Comparison of ENCODE assay signal across 16 cellular contexts in the genomic region with DNA sequence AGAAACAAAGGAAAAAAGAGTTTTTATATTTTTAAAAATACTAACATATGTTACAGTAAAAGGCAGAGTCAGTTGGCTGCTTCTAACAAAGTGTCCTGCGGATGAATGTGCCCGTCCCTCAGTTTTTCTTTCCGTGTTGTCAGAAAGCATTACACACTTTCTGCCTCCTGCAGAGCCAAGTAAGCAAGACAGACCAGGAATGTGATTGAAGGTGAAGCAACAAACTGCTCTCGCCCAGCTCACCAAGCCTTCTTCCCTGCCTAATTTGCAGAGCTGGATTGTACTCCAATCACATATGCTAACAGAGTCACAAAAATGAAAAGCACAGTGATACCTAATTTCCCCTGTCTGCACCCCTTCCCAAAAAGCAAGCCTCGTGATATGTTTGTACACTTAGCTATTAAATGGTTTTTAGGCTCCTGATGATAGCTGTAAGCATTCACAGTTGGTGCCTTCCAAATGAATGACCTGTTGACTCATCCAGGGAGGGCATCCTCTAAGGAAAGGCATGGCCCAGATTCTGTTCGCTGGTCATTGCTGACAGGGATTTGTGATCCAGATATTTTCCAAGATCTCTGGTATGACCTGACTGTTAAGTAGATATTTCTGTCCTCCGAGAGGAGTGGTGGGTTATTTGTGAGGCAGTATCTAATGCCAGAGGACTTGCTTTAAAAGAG.
A peak's percentile ranks its signal among the peaks of the same experiment; 100 is the strongest.
DNase-seq lines count a peak whose midpoint lies in the region; ATAC-seq and TF ChIP-seq lines count a peak whose summit lies in the region.
"Had no signal": no experiment of that assay in that cellular context is flagged by ENCODE, and none has a peak within 500 bp of the region (broad histone marks: within the 10 kb centered on the region; RNA-seq: fewer than 3 reads in every experiment).

No MANE protein-coding gene starts in this region.

- peak overlapping the region in 5 of 10 donors; percentile 15 to 50 (median 22) for H3K27ac ChIP-seq in heart right ventricle
- peak overlapping the region; percentile 83 for H3K27ac ChIP-seq in neural progenitor cell

- H3K4me1 Mint-ChIP-seq in neural progenitor cell: peaks cover 52% of the 10 kb centered on the region
- no peaks in the 10 kb centered on the region for H3K4me1 Mint-ChIP-seq in activated T-helper 2 cell treated with anti-CD3 and anti-CD28 coated beads, Interferon-gamma antibody, Interleukin-2, Interleukin-4, amounts not matched to agents 10 μg/mL and 5 μg/mL and 100 μg/mL, durations not matched to agents 14 hours and 24 hours and 36 hours (ENCODE audit: low read depth)
- H3K4me1 Mint-ChIP-seq: stimulated activated memory B cell treated with anti-CD40 and anti-IgM and Interleukin-4, amounts not matched to agents 10 μg/mL and 1 μg/mL and 100 μg/mL, for 72 hours had no signal

- intact Hi-C loops in Right ventricle myocardium superior (cut with DNase I) (no loop called here), cardiac septum (cut with DNase I) (loop anchor here (10.0 kb wide), 2 partner anchors 186 to 1136 kb away; a partner anchor contains a TSS), heart right ventricle (cut with DNase I) (loop anchor here in 1 of 10 donors (10.0 kb wide), 1 partner anchor 166 kb away; no protein-coding TSS in a partner anchor)
- intact Hi-C loops in activated T-helper 2 cell treated with anti-CD3 and anti-CD28 coated beads, Interferon-gamma antibody, Interleukin-2, Interleukin-4, amounts not matched to agents 10 μg/mL and 5 μg/mL and 100 μg/mL, durations not matched to agents 14 hours and 24 hours and 36 hours (cut with micrococcal nuclease): no loop called here

- no peaks in the 10 kb centered on the region for H3K79me2 ChIP-seq in neural progenitor cell (ENCODE audit: low read depth)

- H3K4me3 Mint-ChIP-seq in neural progenitor cell: peak overlapping the region; percentile 69
- no peak overlapping the region for H3K4me3 Mint-ChIP-seq in activated T-helper 2 cell treated with anti-CD3 and anti-CD28 coated beads, Interferon-gamma antibody, Interleukin-2, Interleukin-4, amounts not matched to agents 10 μg/mL and 5 μg/mL and 100 μg/mL, durations not matched to agents 14 hours and 24 hours and 36 hours (ENCODE audit: low read depth)
- H3K4me3 Mint-ChIP-seq: stimulated activated memory B cell treated with anti-CD40 and anti-IgM and Interleukin-4, amounts not matched to agents 10 μg/mL and 1 μg/mL and 100 μg/mL, for 72 hours had no signal

- 63 to 67% methylated on average over 7 of the region's 7 CpGs for WGBS in heart right ventricle, 2 donors

- peak overlapping the region; percentile 62 for H2AFZ ChIP-seq in neural progenitor cell (replicated peaks)

- peak overlapping the region; percentile 99 for H3K27ac Mint-ChIP-seq in neural progenitor cell
- no peak overlapping the region for H3K27ac Mint-ChIP-seq in activated T-helper 2 cell treated with anti-CD3 and anti-CD28 coated beads, Interferon-gamma antibody, Interleukin-2, Interleukin-4, amounts not matched to agents 10 μg/mL and 5 μg/mL and 100 μg/mL, durations not matched to agents 14 hours and 24 hours and 36 hours
- H3K27ac Mint-ChIP-seq: activated naive CD4-positive, alpha-beta T cell treated with anti-CD3 and anti-CD28 coated beads, Interleukin-2, amount 50 U/mL, for 72 hours; stimulated activated memory B cell treated with anti-CD40 and anti-IgM and Interleukin-4, amounts not matched to agents 10 μg/mL and 1 μg/mL and 100 μg/mL, for 72 hours had no signal

- peaks cover 2% of the 10 kb centered on the region for H3K27me3 Mint-ChIP-seq in neural progenitor cell (ENCODE audit: insufficient read depth, low read depth)
- no peaks in the 10 kb centered on the region for H3K27me3 Mint-ChIP-seq in activated T-helper 2 cell treated with anti-CD3 and anti-CD28 coated beads, Interferon-gamma antibody, Interleukin-2, Interleukin-4, amounts not matched to agents 10 μg/mL and 5 μg/mL and 100 μg/mL, durations not matched to agents 14 hours and 24 hours and 36 hours (ENCODE audit: low read depth)
- H3K27me3 Mint-ChIP-seq: stimulated activated memory B cell treated with anti-CD40 and anti-IgM and Interleukin-4, amounts not matched to agents 10 μg/mL and 1 μg/mL and 100 μg/mL, for 72 hours had no signal

- ATAC-seq in Right ventricle myocardium superior (ENCODE audit: poor library complexity): peak; percentile 33
- ATAC-seq in heart right ventricle: peak in 5 of 8 donors; percentile 12 to 54 (median 30)
- ATAC-seq: activated naive CD4-positive, alpha-beta T cell treated with anti-CD3 and anti-CD28 coated beads, Interleukin-2, amount 50 U/mL, for 72 hours; esophagus mucosa; stimulated activated memory B cell treated with anti-CD40 and anti-IgM and Interleukin-4, amounts not matched to agents 10 μg/mL and 1 μg/mL and 100 μg/mL, for 72 hours had no signal

- peaks cover 0 to 12% (median 0%) of the 10 kb centered on the region in 9 donors for H3K4me1 ChIP-seq in heart right ventricle
- peaks cover 30% of the 10 kb centered on the region for H3K4me1 ChIP-seq in neural progenitor cell

- no peak overlapping the region for H3K9ac ChIP-seq in neural progenitor cell

- no peaks in the 10 kb centered on the region for H3K9me3 ChIP-seq in heart right ventricle
- H3K9me3 ChIP-seq in neural progenitor cell (ENCODE audit: low read depth): no peaks in the 10 kb centered on the region

- peaks cover 20% of the 10 kb centered on the region for H3F3A ChIP-seq in neural progenitor cell (ENCODE audit: low read depth)

- H4K20me1 ChIP-seq in neural progenitor cell (ENCODE audit: low read depth): no peaks in the 10 kb centered on the region

- DNase-seq in Right ventricle myocardium superior (no peak), cardiac septum (ENCODE audit: low spot score) (no peak), heart right ventricle (no peak), neural progenitor cell (ENCODE audit: low spot score) (peak; percentile 63), NCI-H187 treated with DMSO at 0.1 percent for 48 hours (lab: John Stamatoyannopoulos, UW) (no peak), pons (ENCODE audit: low spot score) (no peak), NCI-H2171 treated with DMSO at 0.1 percent for 48 hours (lab: John Stamatoyannopoulos, UW) (no peak)
- no peak for DNase-seq in activated T-helper 2 cell treated with anti-CD3 and anti-CD28 coated beads, Interferon-gamma antibody, Interleukin-2, Interleukin-4, amounts not matched to agents 10 μg/mL and 5 μg/mL and 100 μg/mL, durations not matched to agents 14 hours and 24 hours and 36 hours (ENCODE audit: low spot score)
- DNase-seq: activated CD8-positive, alpha-beta memory T cell treated with anti-CD3 and anti-CD28 coated beads, Interleukin-2, amount 50 U/mL, for 4 hours; GF-D8; NCI-H1092 treated with DMSO at 0.1 percent for 48 hours; NCI-H345; stimulated activated CD4-positive, alpha-beta T cell treated with anti-CD3 and anti-CD28 coated beads, Interleukin-4, amount 100 ng/mL, for 4 hours had no signal

- no peak for TF ChIP-seq CTCF in heart right ventricle (IDR thresholded peaks at IDR 0.05)
- no peak for TF ChIP-seq CTCF in neural progenitor cell (IDR thresholded peaks at IDR 0.05)

- H3K36me3 ChIP-seq in heart right ventricle (no peaks in the 10 kb centered on the region), neural progenitor cell (no peaks in the 10 kb centered on the region)

- peaks cover 5% of the 10 kb centered on the region for H3K36me3 Mint-ChIP-seq in neural progenitor cell
- H3K36me3 Mint-ChIP-seq in activated T-helper 2 cell treated with anti-CD3 and anti-CD28 coated beads, Interferon-gamma antibody, Interleukin-2, Interleukin-4, amounts not matched to agents 10 μg/mL and 5 μg/mL and 100 μg/mL, durations not matched to agents 14 hours and 24 hours and 36 hours (ENCODE audit: low read depth): no peaks in the 10 kb centered on the region
- H3K36me3 Mint-ChIP-seq: activated naive CD4-positive, alpha-beta T cell treated with anti-CD3 and anti-CD28 coated beads, Interleukin-2, amount 50 U/mL, for 72 hours; stimulated activated memory B cell treated with anti-CD40 and anti-IgM and Interleukin-4, amounts not matched to agents 10 μg/mL and 1 μg/mL and 100 μg/mL, for 72 hours had no signal

- peaks cover 5% of the 10 kb centered on the region for H3K9me3 Mint-ChIP-seq in neural progenitor cell
- peaks cover 6% of the 10 kb centered on the region for H3K9me3 Mint-ChIP-seq in activated T-helper 2 cell treated with anti-CD3 and anti-CD28 coated beads, Interferon-gamma antibody, Interleukin-2, Interleukin-4, amounts not matched to agents 10 μg/mL and 5 μg/mL and 100 μg/mL, durations not matched to agents 14 hours and 24 hours and 36 hours
- H3K9me3 Mint-ChIP-seq: stimulated activated memory B cell treated with anti-CD40 and anti-IgM and Interleukin-4, amounts not matched to agents 10 μg/mL and 1 μg/mL and 100 μg/mL, for 72 hours had no signal

- H3K4me3 ChIP-seq in heart right ventricle (no peak overlapping the region), neural progenitor cell (peak overlapping the region; percentile 22)

- peak overlapping the region; percentile 65 for H3K4me2 ChIP-seq in neural progenitor cell

- H3K27me3 ChIP-seq in heart right ventricle: no peaks in the 10 kb centered on the region
- no peaks in the 10 kb centered on the region for H3K27me3 ChIP-seq in neural progenitor cell
